In the genomic region with DNA sequence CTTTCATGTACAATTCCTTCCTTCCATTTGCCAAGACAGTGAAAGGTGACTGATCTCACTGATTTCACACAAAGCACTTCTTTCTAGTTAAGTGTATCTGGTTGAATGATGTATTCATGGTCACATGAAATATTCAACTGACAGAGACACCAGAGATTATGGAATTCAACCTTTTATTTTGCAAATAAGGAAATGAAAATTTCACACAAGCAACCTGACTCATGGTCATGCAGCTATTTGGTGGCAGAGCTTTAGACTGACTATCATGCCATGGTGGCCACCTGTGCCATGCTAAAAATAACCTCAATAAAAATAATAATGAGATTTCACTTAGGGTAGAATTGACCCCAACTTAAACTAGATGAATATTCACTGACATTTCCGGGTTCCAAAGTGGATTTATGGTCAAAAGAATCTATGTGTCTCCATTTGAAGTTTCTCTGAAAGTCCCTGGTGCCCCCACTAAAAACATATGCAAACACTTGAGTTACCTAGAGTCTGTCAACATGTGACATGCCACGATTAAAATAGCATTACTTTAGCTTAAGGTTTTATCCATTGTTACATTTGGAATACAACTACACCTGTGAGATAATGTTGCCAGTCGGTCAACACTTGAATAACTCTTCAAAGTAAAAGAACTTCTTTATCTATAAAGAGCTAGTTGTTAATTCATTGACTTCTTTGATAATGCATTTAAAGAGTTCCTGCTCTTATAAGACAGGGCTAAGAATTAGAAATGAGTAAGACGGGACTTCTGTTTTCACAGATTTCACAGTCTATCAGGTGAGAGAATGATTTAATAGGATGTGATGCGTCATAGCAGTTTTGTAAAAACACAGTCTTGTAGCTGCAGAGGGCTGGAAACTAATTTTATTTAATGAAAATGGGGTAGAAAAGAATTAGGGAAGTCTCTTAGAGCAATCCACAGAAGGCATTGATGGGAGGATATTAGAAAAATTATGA, we compare ENCODE assay signal across 21 cellular contexts.
"Had no signal": no experiment of that assay in that cellular context is flagged by ENCODE, and none has a peak within 500 bp of the region (broad histone marks: within the 10 kb centered on the region; RNA-seq: fewer than 3 reads in every experiment).

No MANE protein-coding gene starts in this region.

- DNase-seq: activated CD4-positive, alpha-beta T cell treated with anti-CD3 and anti-CD28 coated beads, Interleukin-2, amount 10 ng/mL, durations not matched to agents 24 days and 14 days; activated CD8-positive, alpha-beta T cell treated with anti-CD3 and anti-CD28 coated beads, Interleukin-2, amount 10 ng/mL, durations not matched to agents 7 days and 5 days; activated naive CD4-positive, alpha-beta T cell treated with Interleukin-2 at 50 U/mL for 16 hours; activated naive CD8-positive, alpha-beta T cell treated with anti-CD3 and anti-CD28 coated beads, Interleukin-2, amount 10 ng/mL, durations not matched to agents 7 days and 5 days; activated T-cell treated with anti-CD3 and anti-CD28 coated beads, Interleukin-2, amount 50 U/mL, for 24 hours; central memory CD4-positive, alpha-beta T cell; dorsolateral prefrontal cortex; endodermal cell; heart left ventricle; immature natural killer cell; midbrain; right cardiac atrium had no signal

- H3K4me1 ChIP-seq: gastroesophageal sphincter, heart left ventricle, prostate gland had no signal

- H3K9me3 Mint-ChIP-seq: activated CD4-positive, alpha-beta T cell treated with anti-CD3 and anti-CD28 coated beads, Interleukin-2, amount 10 ng/mL, durations not matched to agents 24 days and 14 days; activated naive CD8-positive, alpha-beta T cell treated with anti-CD3 and anti-CD28 coated beads, Interleukin-2, amount 10 ng/mL, durations not matched to agents 7 days and 5 days; activated T-cell treated with anti-CD3 and anti-CD28 coated beads, Interleukin-2, amount 50 U/mL, for 24 hours; activated T-helper 2 cell treated with anti-CD3 and anti-CD28 coated beads, Interferon-gamma antibody, Interleukin-2, Interleukin-4, amounts not matched to agents 10 μg/mL and 5 μg/mL and 100 μg/mL, durations not matched to agents 14 hours and 24 hours and 36 hours; neural crest cell; stimulated activated naive CD8-positive, alpha-beta T cell treated with anti-CD3 and anti-CD28 coated beads, Interleukin-15, Interleukin-2, amounts not matched to agents 100 ng/mL and 50 ng/mL, for 24 hours; T-helper 1 cell treated with Interleukin-12 subunit alpha and Interleukin-12 subunit beta and Interleukin-4 antibody, amounts not matched to agents 30 μg/mL and 1 μg/mL, for 36 hours had no signal

- H3K4me1 Mint-ChIP-seq: activated naive CD8-positive, alpha-beta T cell treated with anti-CD3 and anti-CD28 coated beads, Interleukin-2, amount 10 ng/mL, durations not matched to agents 7 days and 5 days; immature natural killer cell had no signal

- H3K36me3 ChIP-seq: gastroesophageal sphincter, heart left ventricle, prostate gland, tibial nerve had no signal

- H3K27me3 Mint-ChIP-seq: activated CD4-positive, alpha-beta T cell treated with anti-CD3 and anti-CD28 coated beads, Interleukin-2, amount 10 ng/mL, durations not matched to agents 24 days and 14 days; activated naive CD8-positive, alpha-beta T cell treated with anti-CD3 and anti-CD28 coated beads, Interleukin-2, amount 10 ng/mL, durations not matched to agents 7 days and 5 days had no signal

- H3K36me3 Mint-ChIP-seq: activated naive CD8-positive, alpha-beta T cell treated with anti-CD3 and anti-CD28 coated beads, Interleukin-2, amount 10 ng/mL, durations not matched to agents 7 days and 5 days; immature natural killer cell had no signal

- H3K27ac ChIP-seq: dorsolateral prefrontal cortex, gastroesophageal sphincter, heart left ventricle, prostate gland, tibial nerve had no signal

- H3K27ac Mint-ChIP-seq: activated CD4-positive, alpha-beta T cell treated with anti-CD3 and anti-CD28 coated beads, Interleukin-2, amount 10 ng/mL, durations not matched to agents 24 days and 14 days; activated CD8-positive, alpha-beta T cell treated with anti-CD3 and anti-CD28 coated beads, Interleukin-2, amount 10 ng/mL, durations not matched to agents 7 days and 5 days; activated naive CD8-positive, alpha-beta T cell treated with anti-CD3 and anti-CD28 coated beads, Interleukin-2, amount 10 ng/mL, durations not matched to agents 7 days and 5 days; activated T-cell treated with anti-CD3 and anti-CD28 coated beads, Interleukin-2, amount 50 U/mL, for 24 hours; activated T-helper 2 cell treated with anti-CD3 and anti-CD28 coated beads, Interferon-gamma antibody, Interleukin-2, Interleukin-4, amounts not matched to agents 10 μg/mL and 5 μg/mL and 100 μg/mL, durations not matched to agents 14 hours and 24 hours and 36 hours; endodermal cell; immature natural killer cell; stimulated activated naive CD8-positive, alpha-beta T cell treated with anti-CD3 and anti-CD28 coated beads, Interleukin-15, Interleukin-2, amounts not matched to agents 100 ng/mL and 50 ng/mL, for 24 hours; T-helper 1 cell treated with Interleukin-12 subunit alpha and Interleukin-12 subunit beta and Interleukin-4 antibody, amounts not matched to agents 30 μg/mL and 1 μg/mL, for 36 hours had no signal

- H3K9me3 ChIP-seq: gastroesophageal sphincter, heart left ventricle, prostate gland, tibial nerve had no signal

- H3K4me3 ChIP-seq: dorsolateral prefrontal cortex, gastroesophageal sphincter, heart left ventricle, prostate gland, tibial nerve had no signal

- ATAC-seq: activated CD8-positive, alpha-beta T cell treated with anti-CD3 and anti-CD28 coated beads, Interleukin-2, amount 10 ng/mL, durations not matched to agents 7 days and 5 days; gastroesophageal sphincter; heart left ventricle; right cardiac atrium had no signal

- FAIRE-seq: colon, urothelium cell line had no signal

- H3K4me3 Mint-ChIP-seq: activated CD4-positive, alpha-beta T cell treated with anti-CD3 and anti-CD28 coated beads, Interleukin-2, amount 10 ng/mL, durations not matched to agents 24 days and 14 days; activated CD8-positive, alpha-beta T cell treated with anti-CD3 and anti-CD28 coated beads, Interleukin-2, amount 10 ng/mL, durations not matched to agents 7 days and 5 days; activated naive CD8-positive, alpha-beta T cell treated with anti-CD3 and anti-CD28 coated beads, Interleukin-2, amount 10 ng/mL, durations not matched to agents 7 days and 5 days; activated T-cell treated with anti-CD3 and anti-CD28 coated beads, Interleukin-2, amount 50 U/mL, for 24 hours; endodermal cell; immature natural killer cell; neural crest cell; stimulated activated naive CD8-positive, alpha-beta T cell treated with anti-CD3 and anti-CD28 coated beads, Interleukin-15, Interleukin-2, amounts not matched to agents 100 ng/mL and 50 ng/mL, for 24 hours; T-helper 1 cell treated with Interleukin-12 subunit alpha and Interleukin-12 subunit beta and Interleukin-4 antibody, amounts not matched to agents 30 μg/mL and 1 μg/mL, for 36 hours had no signal
